In the genomic region with DNA sequence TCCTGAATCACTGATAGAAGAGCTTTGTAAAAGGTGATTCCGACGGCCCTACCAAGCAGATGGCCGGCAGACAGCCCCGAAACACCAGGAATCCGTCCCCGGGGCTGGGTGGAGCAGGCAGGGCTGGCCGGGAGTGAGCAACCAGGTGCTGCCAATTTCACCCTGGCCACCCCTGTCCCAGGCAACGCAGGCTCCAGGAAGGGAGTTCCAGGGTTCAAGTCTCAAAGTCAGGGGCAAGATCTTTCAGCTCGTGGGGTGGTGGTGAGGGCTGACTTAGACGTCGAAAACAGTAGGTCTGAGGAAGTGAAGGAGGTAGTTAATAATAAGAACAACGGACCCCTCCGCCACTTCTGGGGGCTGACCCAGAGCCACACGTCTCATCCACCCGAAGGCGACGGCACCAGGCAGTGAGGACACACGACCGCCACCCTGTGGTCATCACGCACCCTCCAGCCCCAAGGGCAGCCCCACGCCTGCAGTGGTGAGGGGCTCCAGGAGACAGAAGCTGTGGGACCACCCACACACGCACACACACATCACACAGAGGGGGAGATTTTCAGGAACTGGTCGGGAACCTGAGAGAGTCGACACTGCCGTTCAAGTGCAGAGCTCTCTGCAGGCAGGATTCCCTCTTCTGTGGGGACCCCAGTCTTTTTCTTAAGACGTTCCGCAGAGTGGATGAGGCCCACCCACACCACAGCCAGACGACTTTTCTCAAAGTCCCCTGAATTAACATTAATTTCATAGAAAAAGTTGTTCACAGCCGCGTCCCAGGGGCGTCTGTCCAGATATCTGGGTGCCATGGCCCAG, we compare ENCODE assay signal across 8 cellular contexts.
DNase-seq lines count a peak whose midpoint lies in the region; ATAC-seq and TF ChIP-seq lines count a peak whose summit lies in the region.

No MANE protein-coding gene starts in this region.

- H3K4me1 Mint-ChIP-seq in activated naive CD4-positive, alpha-beta T cell treated with anti-CD3 and anti-CD28 coated beads, Interleukin-2, amount 10 ng/mL, durations not matched to agents 7 days and 5 days, result no peaks in the 10 kb centered on the region
- peaks cover 14% of the 10 kb centered on the region for H3K4me1 Mint-ChIP-seq in stimulated activated effector memory CD8-positive, alpha-beta T cell treated with anti-CD3 and anti-CD28 coated beads, Interleukin-12 subunit alpha, Interleukin-12 subunit beta, amount 100 ng/mL, for 72 hours

- H3K27me3 Mint-ChIP-seq in activated naive CD4-positive, alpha-beta T cell treated with anti-CD3 and anti-CD28 coated beads, Interleukin-2, amount 10 ng/mL, durations not matched to agents 7 days and 5 days, result peaks cover 23% of the 10 kb centered on the region

- peak; percentile 44 for TF ChIP-seq CTCF in fibroblast of the aortic adventitia (IDR thresholded peaks at IDR 0.05; ENCODE audit: insufficient read depth, low read length)

- ATAC-seq in stimulated activated effector memory CD8-positive, alpha-beta T cell treated with anti-CD3 and anti-CD28 coated beads, Interleukin-12 subunit alpha, Interleukin-12 subunit beta, amount 100 ng/mL, for 72 hours, result peak; percentile 14
- no peak for ATAC-seq in GM19328 (IDR thresholded peaks at IDR 0.05; ENCODE audit: unreplicated experiment)

- peaks cover 1% of the 10 kb centered on the region for H3K9me3 Mint-ChIP-seq in activated naive CD4-positive, alpha-beta T cell treated with anti-CD3 and anti-CD28 coated beads, Interleukin-2, amount 10 ng/mL, durations not matched to agents 7 days and 5 days
- peaks cover 5% of the 10 kb centered on the region for H3K9me3 Mint-ChIP-seq in stimulated activated effector memory CD8-positive, alpha-beta T cell treated with anti-CD3 and anti-CD28 coated beads, Interleukin-12 subunit alpha, Interleukin-12 subunit beta, amount 100 ng/mL, for 72 hours

- no peak overlapping the region for H3K4me3 Mint-ChIP-seq in activated naive CD4-positive, alpha-beta T cell treated with anti-CD3 and anti-CD28 coated beads, Interleukin-2, amount 10 ng/mL, durations not matched to agents 7 days and 5 days
- H3K4me3 Mint-ChIP-seq in stimulated activated effector memory CD8-positive, alpha-beta T cell treated with anti-CD3 and anti-CD28 coated beads, Interleukin-12 subunit alpha, Interleukin-12 subunit beta, amount 100 ng/mL, for 72 hours, result no peak overlapping the region

- no peak overlapping the region for H3K27ac Mint-ChIP-seq in activated naive CD4-positive, alpha-beta T cell treated with anti-CD3 and anti-CD28 coated beads, Interleukin-2, amount 10 ng/mL, durations not matched to agents 7 days and 5 days
- no peak overlapping the region for H3K27ac Mint-ChIP-seq in stimulated activated effector memory CD8-positive, alpha-beta T cell treated with anti-CD3 and anti-CD28 coated beads, Interleukin-12 subunit alpha, Interleukin-12 subunit beta, amount 100 ng/mL, for 72 hours

- no peak overlapping the region for H3K4me3 ChIP-seq in fibroblast of the aortic adventitia (ENCODE audit: low read depth, low read length)

- DNase-seq in activated naive CD4-positive, alpha-beta T cell treated with anti-CD3 and anti-CD28 coated beads, Interleukin-2, amount 10 ng/mL, durations not matched to agents 7 days and 5 days, result peak; percentile 32
- DNase-seq in activated naive CD4-positive, alpha-beta T cell (lab: John Stamatoyannopoulos, UW), result no peak
- DNase-seq in NCI-H526 treated with DMSO at 0.1 percent for 48 hours (lab: John Stamatoyannopoulos, UW) (peak; percentile 26), fibroblast of the aortic adventitia (ENCODE audit: low read depth) (no peak), OCI-M2 (lab: John Stamatoyannopoulos, UW; ENCODE audit: unreplicated experiment) (no peak), NCI-H446 (lab: John Stamatoyannopoulos, UW) (no peak)
- DNase-seq in stimulated activated effector memory CD8-positive, alpha-beta T cell treated with anti-CD3 and anti-CD28 coated beads, Interleukin-12 subunit alpha, Interleukin-12 subunit beta, amount 100 ng/mL, for 72 hours (ENCODE audit: low spot score in 2 of 2), result no peak

- no peaks in the 10 kb centered on the region for H3K36me3 Mint-ChIP-seq in activated naive CD4-positive, alpha-beta T cell treated with anti-CD3 and anti-CD28 coated beads, Interleukin-2, amount 10 ng/mL, durations not matched to agents 7 days and 5 days
- H3K36me3 Mint-ChIP-seq in stimulated activated effector memory CD8-positive, alpha-beta T cell treated with anti-CD3 and anti-CD28 coated beads, Interleukin-12 subunit alpha, Interleukin-12 subunit beta, amount 100 ng/mL, for 72 hours, result no peaks in the 10 kb centered on the region

- CTCF ChIA-PET in activated naive CD4-positive, alpha-beta T cell treated with anti-CD3 and anti-CD28 coated beads, Interleukin-2, amount 10 ng/mL, durations not matched to agents 7 days and 5 days (lab: Charles Lee), result interaction anchor here (1.0 to 2.1 kb wide), 13 partner anchors 8 to 971 kb away, joined by 3 to 8 read pairs (median 4); no protein-coding TSS in a partner anchor

Comparison
In these comparisons a context has a peak if more than half of its experiments do, and no peak if none do; other contexts are left out.
1. DNase-seq: peak in activated naive CD4-positive, alpha-beta T cell treated with anti-CD3 and anti-CD28 coated beads, Interleukin-2, amount 10 ng/mL, durations not matched to agents 7 days and 5 days (single experiment) and NCI-H526 treated with DMSO at 0.1 percent for 48 hours (single experiment); none in activated naive CD4-positive, alpha-beta T cell (0 of 4), fibroblast of the aortic adventitia (single experiment), stimulated activated effector memory CD8-positive, alpha-beta T cell treated with anti-CD3 and anti-CD28 coated beads, Interleukin-12 subunit alpha, Interleukin-12 subunit beta, amount 100 ng/mL, for 72 hours (0 of 2), OCI-M2 (single experiment) and NCI-H446 (0 of 2).